17 cellular contexts compared by ENCODE assay signal in the genomic region with DNA sequence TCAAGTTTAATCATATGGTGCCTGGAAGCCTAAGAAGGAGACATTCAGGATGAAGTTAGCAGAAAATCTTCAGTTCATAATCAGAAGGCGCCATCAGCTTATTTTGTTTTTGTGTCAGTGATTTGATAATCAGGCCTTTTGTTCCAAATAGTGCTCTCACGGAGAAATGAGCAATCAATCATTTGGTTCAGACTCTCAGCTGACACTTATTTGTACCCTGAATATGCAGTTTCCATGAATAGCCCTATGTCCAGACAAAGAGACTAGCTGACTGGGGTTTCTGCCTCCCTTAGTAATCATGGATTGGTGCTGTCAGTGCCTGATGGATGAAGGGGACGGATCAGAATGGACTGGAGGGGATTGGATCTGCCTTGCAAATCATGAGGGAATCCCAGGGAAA.
"Had no signal": no experiment of that assay in that cellular context is flagged by ENCODE, and none has a peak within 500 bp of the region (broad histone marks: within the 10 kb centered on the region; RNA-seq: fewer than 3 reads in every experiment).

No MANE protein-coding gene starts in this region.

- H3K27ac Mint-ChIP-seq: activated CD4-positive, alpha-beta memory T cell treated with anti-CD3 and anti-CD28 coated beads for 36 hours; activated CD4-positive, alpha-beta T cell treated with anti-CD3 and anti-CD28 coated beads for 36 hours; activated CD8-positive, alpha-beta memory T cell treated with anti-CD3 and anti-CD28 coated beads, Interleukin-2, amount 10 ng/mL, durations not matched to agents 7 days and 5 days; activated naive CD4-positive, alpha-beta T cell treated with anti-CD3 and anti-CD28 coated beads, Interleukin-2, amount 50 U/mL, for 24 hours; activated T-cell treated with anti-CD3 and anti-CD28 coated beads, Interleukin-2, amount 50 U/mL, for 24 hours; naive thymus-derived CD8-positive, alpha-beta T cell; stimulated activated naive CD8-positive, alpha-beta T cell treated with anti-CD3 and anti-CD28 coated beads, Interleukin-15, amount 100 ng/mL, for 72 hours; T-helper 1 cell treated with Interleukin-12 subunit alpha and Interleukin-12 subunit beta and Interleukin-4 antibody, amounts not matched to agents 30 μg/mL and 1 μg/mL, for 36 hours had no signal

- H3K27me3 Mint-ChIP-seq: activated CD4-positive, alpha-beta memory T cell treated with anti-CD3 and anti-CD28 coated beads for 36 hours; activated CD4-positive, alpha-beta T cell treated with anti-CD3 and anti-CD28 coated beads for 36 hours; activated CD8-positive, alpha-beta memory T cell treated with anti-CD3 and anti-CD28 coated beads, Interleukin-2, amount 10 ng/mL, durations not matched to agents 7 days and 5 days; activated naive CD4-positive, alpha-beta T cell treated with anti-CD3 and anti-CD28 coated beads, Interleukin-2, amount 50 U/mL, for 24 hours; activated T-cell treated with anti-CD3 and anti-CD28 coated beads, Interleukin-2, amount 50 U/mL, for 24 hours; naive thymus-derived CD8-positive, alpha-beta T cell; stimulated activated naive CD8-positive, alpha-beta T cell treated with anti-CD3 and anti-CD28 coated beads, Interleukin-15, amount 100 ng/mL, for 72 hours had no signal

- DNase-seq: activated CD4-positive, alpha-beta memory T cell treated with anti-CD3 and anti-CD28 coated beads for 36 hours; activated CD4-positive, alpha-beta T cell treated with anti-CD3 and anti-CD28 coated beads for 36 hours; activated CD8-positive, alpha-beta memory T cell treated with anti-CD3 and anti-CD28 coated beads, Interleukin-2, amount 10 ng/mL, durations not matched to agents 7 days and 5 days; activated effector memory CD4-positive, alpha-beta T cell treated with Interleukin-2 at 50 U/mL for 16 hours; activated T-cell treated with anti-CD3 and anti-CD28 coated beads, Interleukin-2, amount 50 U/mL, for 24 hours; adrenal gland; body of pancreas; cortex of kidney; effector CD8-positive, alpha-beta T cell; heart right ventricle; mucosa of descending colon; naive thymus-derived CD8-positive, alpha-beta T cell; occipital lobe; spleen; stimulated activated naive CD8-positive, alpha-beta T cell treated with anti-CD3 and anti-CD28 coated beads, Interleukin-15, amount 100 ng/mL, for 72 hours had no signal

- H3K36me3 Mint-ChIP-seq: activated CD4-positive, alpha-beta memory T cell treated with anti-CD3 and anti-CD28 coated beads for 36 hours; activated CD8-positive, alpha-beta memory T cell treated with anti-CD3 and anti-CD28 coated beads, Interleukin-2, amount 10 ng/mL, durations not matched to agents 7 days and 5 days; activated naive CD4-positive, alpha-beta T cell treated with anti-CD3 and anti-CD28 coated beads, Interleukin-2, amount 50 U/mL, for 24 hours; naive thymus-derived CD8-positive, alpha-beta T cell had no signal

- H3K4me3 Mint-ChIP-seq: activated CD4-positive, alpha-beta memory T cell treated with anti-CD3 and anti-CD28 coated beads for 36 hours; activated CD4-positive, alpha-beta T cell treated with anti-CD3 and anti-CD28 coated beads for 36 hours; activated CD8-positive, alpha-beta memory T cell treated with anti-CD3 and anti-CD28 coated beads, Interleukin-2, amount 10 ng/mL, durations not matched to agents 7 days and 5 days; activated naive CD4-positive, alpha-beta T cell treated with anti-CD3 and anti-CD28 coated beads, Interleukin-2, amount 50 U/mL, for 24 hours; activated T-cell treated with anti-CD3 and anti-CD28 coated beads, Interleukin-2, amount 50 U/mL, for 24 hours; naive thymus-derived CD8-positive, alpha-beta T cell; stimulated activated naive CD8-positive, alpha-beta T cell treated with anti-CD3 and anti-CD28 coated beads, Interleukin-15, amount 100 ng/mL, for 72 hours; T-helper 1 cell treated with Interleukin-12 subunit alpha and Interleukin-12 subunit beta and Interleukin-4 antibody, amounts not matched to agents 30 μg/mL and 1 μg/mL, for 36 hours had no signal

- H3K27ac ChIP-seq: adrenal gland, body of pancreas, heart right ventricle, spleen had no signal

- H3K4me1 Mint-ChIP-seq: activated CD4-positive, alpha-beta T cell treated with anti-CD3 and anti-CD28 coated beads for 36 hours; activated CD8-positive, alpha-beta memory T cell treated with anti-CD3 and anti-CD28 coated beads, Interleukin-2, amount 10 ng/mL, durations not matched to agents 7 days and 5 days; activated naive CD4-positive, alpha-beta T cell treated with anti-CD3 and anti-CD28 coated beads, Interleukin-2, amount 50 U/mL, for 24 hours; naive thymus-derived CD8-positive, alpha-beta T cell; stimulated activated naive CD8-positive, alpha-beta T cell treated with anti-CD3 and anti-CD28 coated beads, Interleukin-15, amount 100 ng/mL, for 72 hours had no signal

- H3K4me3 ChIP-seq: adrenal gland, body of pancreas, heart right ventricle, mucosa of descending colon, spleen had no signal

- H3K9me3 ChIP-seq: adrenal gland, body of pancreas, heart right ventricle, mucosa of descending colon had no signal

- H3K4me1 ChIP-seq: adrenal gland, body of pancreas, heart right ventricle, spleen had no signal

- H3K9me3 Mint-ChIP-seq: activated CD4-positive, alpha-beta memory T cell treated with anti-CD3 and anti-CD28 coated beads for 36 hours; activated naive CD4-positive, alpha-beta T cell treated with anti-CD3 and anti-CD28 coated beads, Interleukin-2, amount 50 U/mL, for 24 hours; T-helper 1 cell treated with Interleukin-12 subunit alpha and Interleukin-12 subunit beta and Interleukin-4 antibody, amounts not matched to agents 30 μg/mL and 1 μg/mL, for 36 hours had no signal

- H3K36me3 ChIP-seq: adrenal gland, heart right ventricle, spleen had no signal
